In the genomic region with DNA sequence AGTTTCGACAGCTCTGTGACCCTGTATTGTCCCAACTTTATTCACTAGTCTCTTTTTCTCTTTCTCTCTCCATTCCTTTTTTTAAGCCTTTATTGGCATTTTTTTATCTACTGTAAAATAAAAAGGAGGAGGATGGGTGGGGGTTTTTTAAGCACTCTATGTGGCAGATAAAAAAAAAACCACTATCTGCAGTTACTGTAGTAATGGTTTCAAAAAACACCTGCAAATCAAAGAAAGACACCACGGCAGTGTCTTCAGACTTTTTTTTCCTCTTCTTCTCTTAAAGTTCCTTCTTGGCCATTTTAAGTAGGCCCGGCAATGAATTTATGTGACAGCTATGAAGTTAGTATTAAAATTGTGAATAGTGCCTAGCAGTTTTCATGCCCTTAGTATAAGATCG, we compare ENCODE assay signal across 1 cellular context.
TF ChIP-seq lines count a peak whose summit lies in the region.

No MANE protein-coding gene starts in this region.

TF ChIP-seq in WTC11, 78 proteins besides CTCF, POLR2A, EP300 and RAD21 (continued from another document):
- TF ChIP-seq ZNF532 (CRISPR knock-in tag; IDR thresholded peaks at IDR 0.05; ENCODE audit: borderline replicate concordance), result no peak
- TF ChIP-seq, protein P1, sequence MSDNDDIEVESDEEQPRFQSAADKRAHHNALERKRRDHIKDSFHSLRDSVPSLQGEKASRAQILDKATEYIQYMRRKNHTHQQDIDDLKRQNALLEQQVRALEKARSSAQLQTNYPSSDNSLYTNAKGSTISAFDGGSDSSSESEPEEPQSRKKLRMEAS (CRISPR knock-in tag; IDR thresholded peaks at IDR 0.05), result no peak
- no peak for TF ChIP-seq NR2C2 (CRISPR knock-in tag; IDR thresholded peaks at IDR 0.05)
- TF ChIP-seq, protein P2, sequence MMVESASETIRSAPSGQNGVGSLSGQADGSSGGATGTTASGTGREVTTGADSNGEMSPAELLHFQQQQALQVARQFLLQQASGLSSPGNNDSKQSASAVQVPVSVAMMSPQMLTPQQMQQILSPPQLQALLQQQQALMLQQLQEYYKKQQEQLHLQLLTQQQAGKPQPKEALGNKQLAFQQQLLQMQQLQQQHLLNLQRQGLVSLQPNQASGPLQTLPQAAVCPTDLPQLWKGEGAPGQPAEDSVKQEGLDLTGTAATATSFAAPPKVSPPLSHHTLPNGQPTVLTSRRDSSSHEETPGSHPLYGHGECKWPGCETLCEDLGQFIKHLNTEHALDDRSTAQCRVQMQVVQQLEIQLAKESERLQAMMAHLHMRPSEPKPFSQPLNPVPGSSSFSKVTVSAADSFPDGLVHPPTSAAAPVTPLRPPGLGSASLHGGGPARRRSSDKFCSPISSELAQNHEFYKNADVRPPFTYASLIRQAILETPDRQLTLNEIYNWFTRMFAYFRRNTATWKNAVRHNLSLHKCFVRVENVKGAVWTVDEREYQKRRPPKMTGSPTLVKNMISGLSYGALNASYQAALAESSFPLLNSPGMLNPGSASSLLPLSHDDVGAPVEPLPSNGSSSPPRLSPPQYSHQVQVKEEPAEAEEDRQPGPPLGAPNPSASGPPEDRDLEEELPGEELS (CRISPR knock-in tag; IDR thresholded peaks at IDR 0.05), result no peak
- TF ChIP-seq ZNF232 (CRISPR knock-in tag; IDR thresholded peaks at IDR 0.05), result no peak
- no peak for TF ChIP-seq JUN (CRISPR knock-in tag; IDR thresholded peaks at IDR 0.05)
- no peak for TF ChIP-seq MYBL2 (CRISPR knock-in tag; IDR thresholded peaks at IDR 0.05)
- TF ChIP-seq ZBTB21 (CRISPR knock-in tag; IDR thresholded peaks at IDR 0.05; ENCODE audit: borderline replicate concordance), result no peak
- no peak for TF ChIP-seq ELF4 (CRISPR knock-in tag; IDR thresholded peaks at IDR 0.05; ENCODE audit: low read depth)
- TF ChIP-seq ZNF671 (CRISPR knock-in tag; IDR thresholded peaks at IDR 0.05), result no peak
- no peak for TF ChIP-seq TEAD1 (CRISPR knock-in tag; IDR thresholded peaks at IDR 0.05)
- no peak for TF ChIP-seq ZNF281 (CRISPR knock-in tag; IDR thresholded peaks at IDR 0.05)
- no peak for TF ChIP-seq GRHL2 (CRISPR knock-in tag; IDR thresholded peaks at IDR 0.05; ENCODE audit: insufficient replicate concordance, severe bottlenecking)
- TF ChIP-seq FOXK1 (CRISPR knock-in tag; IDR thresholded peaks at IDR 0.05), result no peak
- no peak for TF ChIP-seq ZBTB43 (CRISPR knock-in tag; IDR thresholded peaks at IDR 0.05)
- TF ChIP-seq, protein P3, sequence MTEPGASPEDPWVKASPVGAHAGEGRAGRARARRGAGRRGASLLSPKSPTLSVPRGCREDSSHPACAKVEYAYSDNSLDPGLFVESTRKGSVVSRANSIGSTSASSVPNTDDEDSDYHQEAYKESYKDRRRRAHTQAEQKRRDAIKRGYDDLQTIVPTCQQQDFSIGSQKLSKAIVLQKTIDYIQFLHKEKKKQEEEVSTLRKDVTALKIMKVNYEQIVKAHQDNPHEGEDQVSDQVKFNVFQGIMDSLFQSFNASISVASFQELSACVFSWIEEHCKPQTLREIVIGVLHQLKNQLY (CRISPR knock-in tag; IDR thresholded peaks at IDR 0.05), result no peak
TF ChIP-seq in WTC11: peak in this region for 0.
